Comparison of ENCODE assay signal across 11 cellular contexts in genomic region chr6:54053893-54054391, GRCh38. TPM values are rescaled to one million over a fixed set of nuclear protein-coding genes. Genes with fewer than 3 reads are reported as not detected.
DNase-seq lines count a peak whose midpoint lies in the region; ATAC-seq and TF ChIP-seq lines count a peak whose summit lies in the region.
"Had no signal": no experiment of that assay in that cellular context is flagged by ENCODE, and none has a peak within 500 bp of the region (broad histone marks: within the 10 kb centered on the region; RNA-seq: fewer than 3 reads in every experiment).

No MANE protein-coding gene starts in this region.

- no peaks in the 10 kb centered on the region for H3K27me3 ChIP-seq in lung (ENCODE audit: control insufficient read depth, insufficient read depth)
- no peaks in the 10 kb centered on the region for H3K27me3 ChIP-seq in CD4-positive, alpha-beta memory T cell (ENCODE audit: insufficient read depth, low read length)
- H3K27me3 ChIP-seq: body of pancreas had no signal

- POLR2A ChIA-PET in CD4-positive, alpha-beta memory T cell (lab: Charles Lee; ENCODE audit: partially characterized antibody) = no interaction called here

- peak overlapping the region in 1 of 2 donors; percentile 88 for H3K27ac ChIP-seq in lung (ENCODE audit: low read depth in 1 of 2, low read length in 1 of 2)
- no peak overlapping the region for H3K27ac ChIP-seq in CD4-positive, alpha-beta memory T cell (ENCODE audit: low read depth, low read length)
- H3K27ac ChIP-seq: body of pancreas had no signal

- H3K27me3 Mint-ChIP-seq in CD4-positive, alpha-beta memory T cell = no peaks in the 10 kb centered on the region

- no peaks in the 10 kb centered on the region for H3K9me3 Mint-ChIP-seq in CD4-positive, alpha-beta memory T cell

- CTCF ChIA-PET in CD4-positive, alpha-beta memory T cell (lab: Charles Lee; ENCODE audit: partially characterized antibody) = no interaction called here

- no peaks in the 10 kb centered on the region for H3K36me3 ChIP-seq in lung (ENCODE audit: control insufficient read depth in 2 of 2, insufficient read depth in 2 of 2, low read length in 2 of 2)
- H3K36me3 ChIP-seq in CD4-positive, alpha-beta memory T cell (ENCODE audit: insufficient read depth, low read length) = no peaks in the 10 kb centered on the region

- no peaks in the 10 kb centered on the region for H3K9me3 ChIP-seq in lung (ENCODE audit: control insufficient read depth in 2 of 2, insufficient read depth in 1 of 2, low read length in 1 of 2)
- H3K9me3 ChIP-seq in CD4-positive, alpha-beta memory T cell (ENCODE audit: control insufficient read depth in 1 of 2, low read length in 2 of 2) = no peaks in the 10 kb centered on the region
- H3K9me3 ChIP-seq: body of pancreas had no signal

- H3K4me3 Mint-ChIP-seq in CD4-positive, alpha-beta memory T cell = no peak overlapping the region
- H3K4me3 Mint-ChIP-seq: CD14-positive monocyte had no signal

- peak; percentile 93 for ATAC-seq in lung (ENCODE audit: insufficient read depth, low FRiP score)
- no peak for ATAC-seq in HG02870 (IDR thresholded peaks at IDR 0.05; ENCODE audit: unreplicated experiment)
- ATAC-seq in HG02981 (IDR thresholded peaks at IDR 0.05; ENCODE audit: unreplicated experiment) = no peak
- ATAC-seq: body of pancreas had no signal

- no peaks in the 10 kb centered on the region for H3K4me1 Mint-ChIP-seq in CD4-positive, alpha-beta memory T cell
- H3K4me1 Mint-ChIP-seq: CD14-positive monocyte had no signal

- H3K36me3 Mint-ChIP-seq in CD4-positive, alpha-beta memory T cell = no peaks in the 10 kb centered on the region
- H3K36me3 Mint-ChIP-seq: CD14-positive monocyte had no signal

- no peak overlapping the region for H3K27ac Mint-ChIP-seq in CD4-positive, alpha-beta memory T cell
- H3K27ac Mint-ChIP-seq: CD14-positive monocyte had no signal

- intact Hi-C loops in CD4-positive, alpha-beta memory T cell (cut with micrococcal nuclease) = no loop called here

- no peak for TF ChIP-seq CTCF in lung (IDR thresholded peaks at IDR 0.05; ENCODE audit: control extremely low read depth, extremely low read depth)

- DNase-seq in 8988T (peak; percentile 4), LHCN-M2 (ENCODE audit: low read depth) (peak; percentile 94), dedifferentiated amniotic fluid mesenchymal stem cell (ENCODE audit: extremely low spot score) (peak; percentile 88), lung (ENCODE audit: low spot score) (peak; percentile 57)
- no peak for DNase-seq in activated CD4-positive, CD25-positive, alpha-beta regulatory T cell treated with anti-CD3 and anti-CD28 coated beads, Interleukin-2, amount 50 U/mL, for 72 hours
- DNase-seq in CD4-positive, alpha-beta memory T cell = no peak
- DNase-seq: T-helper 1 cell had no signal

- 42 to 59% methylated on average over 4 of the region's 4 CpGs for WGBS in lung, 2 donors

- H3K4me3 ChIP-seq in lung = no peak overlapping the region
- no peak overlapping the region for H3K4me3 ChIP-seq in CD4-positive, alpha-beta memory T cell (ENCODE audit: low read length in 2 of 2)
- H3K4me3 ChIP-seq: body of pancreas had no signal

- H3K4me1 ChIP-seq in lung (ENCODE audit: control insufficient read depth in 2 of 2, insufficient read depth in 2 of 2, low read length in 2 of 2) = peaks cover 0 to 11% of the 10 kb centered on the region in 2 donors
- H3K4me1 ChIP-seq in CD4-positive, alpha-beta memory T cell (ENCODE audit: insufficient read depth, low read length) = no peaks in the 10 kb centered on the region
- H3K4me1 ChIP-seq: body of pancreas had no signal

RNA-seq across cellular contexts. Expression of gene MLIP, which starts 57.3 kb away (rescaled TPM):
- 1.8 and 4.3 TPM in 2 replicates for total RNA-seq in LHCN-M2 (2014; rRNA removed)
- 2.2 TPM for polyA plus RNA-seq in LHCN-M2 (2012)
- total RNA-seq in lung = 1 to 10 TPM in 1 of 2 donors, under 1 TPM in 1; 0.51 to 1.3 TPM
- polyA plus RNA-seq in lung = under 1 TPM; 0.16 to 0.18 TPM
- not detected for total RNA-seq in CD4-positive, alpha-beta memory T cell
- polyA plus RNA-seq in CD4-positive, alpha-beta memory T cell = not detected
- polyA plus RNA-seq: CD14-positive monocyte had no signal

Comparison
In these comparisons a context has a peak if more than half of its experiments do, and no peak if none do; other contexts are left out.
1. DNase-seq: peak in 8988T (single experiment), LHCN-M2 (single experiment), dedifferentiated amniotic fluid mesenchymal stem cell (single experiment) and lung (single experiment); none in activated CD4-positive, CD25-positive, alpha-beta regulatory T cell treated with anti-CD3 and anti-CD28 coated beads, Interleukin-2, amount 50 U/mL, for 72 hours (single experiment) and CD4-positive, alpha-beta memory T cell (0 of 5).